23 cellular contexts compared by ENCODE assay signal in the genomic region with DNA sequence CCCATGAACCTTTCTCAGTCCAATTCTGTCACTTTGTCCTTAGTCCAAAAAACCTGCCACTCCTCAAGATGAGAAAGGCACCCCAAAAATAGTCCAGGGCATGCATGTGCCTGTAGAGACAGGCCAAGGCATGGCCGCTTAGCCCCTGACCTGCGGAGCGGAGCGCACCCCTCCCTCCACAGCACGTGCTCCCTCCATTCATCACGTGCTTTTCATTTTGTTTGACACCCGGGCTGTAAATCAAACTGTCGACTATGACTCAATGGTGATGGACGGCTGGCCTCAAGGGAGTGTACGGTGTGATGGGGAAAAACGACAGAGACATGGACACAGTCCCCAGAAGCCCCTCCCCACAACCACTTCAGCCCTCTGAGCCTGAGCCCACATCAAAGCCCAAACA.
A peak's percentile ranks its signal among the peaks of the same experiment; 100 is the strongest.
DNase-seq lines count a peak whose midpoint lies in the region; ATAC-seq, FAIRE-seq and TF ChIP-seq lines count a peak whose summit lies in the region.
"Had no signal": no experiment of that assay in that cellular context is flagged by ENCODE, and none has a peak within 500 bp of the region (broad histone marks: within the 10 kb centered on the region; RNA-seq: fewer than 3 reads in every experiment).

No MANE protein-coding gene starts in this region.

- H3K27ac ChIP-seq in HepG2 (ENCODE audit: extremely low read length, insufficient read depth, low read length), result no peak overlapping the region
- H3K27ac ChIP-seq in right lobe of liver, result no peak overlapping the region
- no peak overlapping the region for H3K27ac ChIP-seq in endodermal cell (ENCODE audit: low read depth, low read length)
- H3K27ac ChIP-seq in neural cell (ENCODE audit: low read length), result no peak overlapping the region
- H3K27ac ChIP-seq: SJCRH30 had no signal

- H2AFZ ChIP-seq in HepG2 (ENCODE audit: low read length) (no peak overlapping the region), neural cell (ENCODE audit: low read depth, low read length) (no peak overlapping the region)

- H3K27ac Mint-ChIP-seq in endodermal cell, result peak overlapping the region; percentile 62
- H3K27ac Mint-ChIP-seq: CD8-positive, alpha-beta T cell had no signal

- intact Hi-C loops in HepG2 (cut with micrococcal nuclease; ENCODE audit: unreplicated experiment) (no loop called here), right lobe of liver (cut with DNase I) (no loop called here)

- ATAC-seq in HepG2, result no peak
- no peak for ATAC-seq in right lobe of liver
- no peak for ATAC-seq in GM19455 (IDR thresholded peaks at IDR 0.05; ENCODE audit: unreplicated experiment)
- ATAC-seq: CD8-positive, alpha-beta T cell had no signal

- no peaks in the 10 kb centered on the region for H3K79me2 ChIP-seq in HepG2 (ENCODE audit: insufficient read depth, low read length)
- peaks cover 10% of the 10 kb centered on the region for H3K79me2 ChIP-seq in neural cell (replicated peaks; ENCODE audit: insufficient read depth, low read length)

- POLR2A ChIA-PET in HepG2 (lab: Yijun Ruan, JAX), result no interaction called here

- H3K36me3 ChIP-seq in HepG2 (replicated peaks in 1 of 2; ENCODE audit: control insufficient read depth in 1 of 2, insufficient read depth in 2 of 2, low read length in 2 of 2) (no peaks in the 10 kb centered on the region), right lobe of liver (no peaks in the 10 kb centered on the region), endodermal cell (ENCODE audit: control insufficient read depth, insufficient read depth, low read length) (peaks cover 22% of the 10 kb centered on the region), neural cell (ENCODE audit: insufficient read depth, low read length) (no peaks in the 10 kb centered on the region)
- H3K36me3 ChIP-seq: SJCRH30 had no signal

- H3K9me3 ChIP-seq in HepG2 (ENCODE audit: low read length) (no peaks in the 10 kb centered on the region), right lobe of liver (no peaks in the 10 kb centered on the region), endodermal cell (ENCODE audit: control insufficient read depth, low read length) (no peaks in the 10 kb centered on the region), neural cell (ENCODE audit: low read length) (no peaks in the 10 kb centered on the region)
- H3K9me3 ChIP-seq: SJCRH30 had no signal

- H3K4me3 Mint-ChIP-seq in endodermal cell, result no peak overlapping the region
- H3K4me3 Mint-ChIP-seq: CD8-positive, alpha-beta T cell had no signal

- no peaks in the 10 kb centered on the region for H3F3A ChIP-seq in neural cell (ENCODE audit: insufficient read depth, low read length, poor library complexity, severe bottlenecking)

- H3K27me3 Mint-ChIP-seq in endodermal cell (ENCODE audit: insufficient read depth), result no peaks in the 10 kb centered on the region

- peaks cover 41% of the 10 kb centered on the region for H3K36me3 Mint-ChIP-seq in endodermal cell (ENCODE audit: low read depth)
- H3K36me3 Mint-ChIP-seq: CD8-positive, alpha-beta T cell had no signal

- H3K4me1 ChIP-seq in HepG2 (ENCODE audit: insufficient read depth, low read length) (no peaks in the 10 kb centered on the region; the same call in 1 of the 2 replicates), right lobe of liver (no peaks in the 10 kb centered on the region), endodermal cell (ENCODE audit: control insufficient read depth, insufficient read depth, low read length) (peaks cover 17% of the 10 kb centered on the region)

- H3K9ac ChIP-seq in HepG2 (ENCODE audit: insufficient read depth, low read depth, low read length) (no peak overlapping the region), endodermal cell (ENCODE audit: extremely low read depth, low read length, poor library complexity, severe bottlenecking) (no peak overlapping the region), neural cell (ENCODE audit: low read length) (no peak overlapping the region)

- H3K9me2 ChIP-seq in neural cell (ENCODE audit: insufficient read depth, low read length), result no peaks in the 10 kb centered on the region

- H4K20me1 ChIP-seq in HepG2 (ENCODE audit: insufficient read depth, low read length) (no peaks in the 10 kb centered on the region), neural cell (ENCODE audit: insufficient read depth) (no peaks in the 10 kb centered on the region)

- TF ChIP-seq CTCF in HepG2 (CRISPR knock-in tag; IDR thresholded peaks at IDR 0.05), result no peak
- TF ChIP-seq CTCF in right lobe of liver (IDR thresholded peaks at IDR 0.05), result no peak
- no peak for TF ChIP-seq CTCF in endodermal cell (conservative IDR thresholded peaks at IDR 0.05)
- no peak for TF ChIP-seq CTCF in neural cell (IDR thresholded peaks at IDR 0.05; ENCODE audit: poor library complexity, severe bottlenecking)

- H3K9me3 Mint-ChIP-seq in endodermal cell, result no peaks in the 10 kb centered on the region
- H3K9me3 Mint-ChIP-seq: CD8-positive, alpha-beta T cell had no signal

- H3K27me3 ChIP-seq in HepG2 (ENCODE audit: control insufficient read depth in 1 of 2, insufficient read depth in 2 of 2, low read length in 2 of 2), result peaks cover 6 to 70% of the 10 kb centered on the region in 2 experiments; a peak in 4 of 5 replicates
- H3K27me3 ChIP-seq in right lobe of liver, result no peaks in the 10 kb centered on the region
- H3K27me3 ChIP-seq in endodermal cell (ENCODE audit: control insufficient read depth, insufficient read depth, low read length, poor library complexity, severe bottlenecking), result no peaks in the 10 kb centered on the region
- no peaks in the 10 kb centered on the region for H3K27me3 ChIP-seq in neural cell (ENCODE audit: insufficient read depth, low read depth, low read length)
- H3K27me3 ChIP-seq: SJCRH30 had no signal

- in situ Hi-C loops in HepG2 (cut with HindIII; ENCODE audit: extremely low pct_ligation_motif_present, low pct_unique_long_range_greater_than_20kb), result no loop called here

- no peak for TF ChIP-seq EP300 in HepG2 (IDR thresholded peaks at IDR 0.05; ENCODE audit: low read depth in 2 of 2, low read length in 2 of 2)
- TF ChIP-seq EP300 in HepG2 (CRISPR knock-in tag; IDR thresholded peaks at IDR 0.05; ENCODE audit: borderline replicate concordance), result no peak
- peak; percentile 42 for TF ChIP-seq EP300 in neural cell (conservative IDR thresholded peaks at IDR 0.05; ENCODE audit: poor library complexity, severe bottlenecking)

- no TSS peak for BruUV-seq in HepG2 (replicated peaks; lab: Mats Ljungman, UMichigan)

- no peak for FAIRE-seq in HepG2 (lab: Jason Lieb, UNC)
- FAIRE-seq: D721Med, G401.6, GM12891, GM18507 had no signal

- DNase-seq in HepG2 (ENCODE audit: low spot score) (no peak), right lobe of liver (no peak), endodermal cell (no peak), GF-D8 (lab: John Stamatoyannopoulos, UW) (no peak), NCI-H446 treated with DMSO at 0.1 percent for 48 hours (lab: John Stamatoyannopoulos, UW) (no peak)
- no peak for DNase-seq in stimulated activated CD4-positive, alpha-beta T cell treated with anti-CD3 and anti-CD28 coated beads, Interleukin-12 subunit alpha, Interleukin-12 subunit beta, amount 100 ng/mL, for 4 hours
- DNase-seq: 8988T; CD8-positive, alpha-beta T cell; DMS79; H7; KBM-7; MV-4-11; NCI-H1930; NCI-H748 treated with DMSO at 0.1 percent for 48 hours; OCI-M1; RPMI8226; SJCRH30 had no signal

- TF ChIP-seq POLR2A in HepG2 (IDR thresholded peaks at IDR 0.05; ENCODE audit: insufficient read depth in 1 of 2, low read depth in 2 of 2, low read length in 2 of 2) (no peak), right lobe of liver (IDR thresholded peaks at IDR 0.05) (no peak)

- peaks cover 42% of the 10 kb centered on the region for H3K4me1 Mint-ChIP-seq in endodermal cell

- WGBS in HepG2 (ENCODE audit: low lambda C conversion rate), result 57% methylated on average over 11 of the region's 11 CpGs
- 75% methylated on average over 6 of the region's 11 CpGs for WGBS in right lobe of liver (ENCODE audit: insufficient coverage, low coverage, low lambda C conversion rate, missing lambda C conversion rate)
- WGBS in endodermal cell (ENCODE audit: insufficient coverage in 1 of 2, insufficient read length in 1 of 2), 2 experiments, result 98% methylated on average over 11 of the region's 11 CpGs; no CpG with 5 or more reads in 1 of the 2 experiments

- CTCF ChIA-PET in HepG2 (lab: Yijun Ruan, JAX; ENCODE audit: low intra/inter-chr PET ratio, low total read pairs), result no interaction called here

- TF ChIP-seq RAD21 in HepG2 (CRISPR knock-in tag; IDR thresholded peaks at IDR 0.05) (no peak), neural cell (conservative IDR thresholded peaks at IDR 0.05) (no peak)

- H3K4me2 ChIP-seq in HepG2 (ENCODE audit: low read depth, low read length) (no peak overlapping the region), neural cell (ENCODE audit: low read length) (no peak overlapping the region)

- H3K4me3 ChIP-seq in HepG2 (replicated peaks in 1 of 3; ENCODE audit: insufficient read depth in 1 of 3, low read depth in 2 of 3, low read length in 3 of 3) (no peak overlapping the region), right lobe of liver (no peak overlapping the region), endodermal cell (ENCODE audit: low read length) (no peak overlapping the region), neural cell (ENCODE audit: low read length) (no peak overlapping the region)
- H3K4me3 ChIP-seq: SJCRH30 had no signal

TF ChIP-seq in HepG2, 621 proteins besides CTCF, POLR2A, EP300 and RAD21 (continues in another document):
- TF ChIP-seq SOX13 (IDR thresholded peaks at IDR 0.05) (no peak), SOX13 (CRISPR knock-in tag; conservative IDR thresholded peaks at IDR 0.05 in 1 of 2, IDR thresholded peaks at IDR 0.05 in 1 of 2) (no peak)
